In the genomic region with DNA sequence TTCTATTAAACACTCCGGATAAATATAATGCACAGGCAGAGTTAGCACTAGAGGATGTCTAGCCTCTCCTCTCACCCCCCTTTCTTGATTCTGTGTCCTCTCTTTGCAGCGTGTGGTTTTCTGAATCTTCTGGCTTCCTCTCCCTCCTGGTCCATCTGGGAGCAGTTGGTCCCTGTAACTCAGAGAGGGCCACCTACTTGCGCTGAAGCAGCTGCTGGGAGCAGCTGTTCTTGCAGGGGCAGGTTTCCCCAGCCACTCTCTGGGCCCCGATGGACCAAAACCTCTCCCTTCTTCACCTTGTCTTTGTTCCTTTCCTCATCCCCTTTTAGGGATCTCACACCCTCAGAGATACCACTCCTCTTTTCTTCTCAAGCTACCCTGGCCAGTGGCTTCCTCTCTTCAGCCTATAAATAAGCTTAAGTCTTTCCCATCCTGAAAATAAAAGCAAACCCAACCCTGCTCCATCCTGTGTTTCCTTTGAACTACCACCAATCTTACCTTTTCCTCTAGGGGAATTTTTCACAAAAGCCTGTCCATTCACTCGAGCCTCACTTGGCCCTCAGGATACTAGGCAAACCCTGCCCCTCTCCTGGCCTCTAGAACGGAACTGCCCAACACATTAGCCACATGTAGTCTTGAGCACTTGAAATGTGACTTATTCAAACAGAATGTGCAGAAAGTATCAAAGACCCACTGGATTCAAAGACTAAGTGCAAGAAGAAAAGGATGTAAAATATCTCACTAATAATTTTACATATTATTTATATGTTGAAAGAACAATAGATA, we compare ENCODE assay signal across 2 cellular contexts.
TF ChIP-seq lines count a peak whose summit lies in the region.

No MANE protein-coding gene starts in this region.

TF ChIP-seq in GM23338, 12 proteins besides CTCF, POLR2A, EP300 and RAD21 (continues in another document):
- no peak for TF ChIP-seq CREB1 (CRISPR knock-in tag; IDR thresholded peaks at IDR 0.05; ENCODE audit: low read depth)
- TF ChIP-seq, protein P1, sequence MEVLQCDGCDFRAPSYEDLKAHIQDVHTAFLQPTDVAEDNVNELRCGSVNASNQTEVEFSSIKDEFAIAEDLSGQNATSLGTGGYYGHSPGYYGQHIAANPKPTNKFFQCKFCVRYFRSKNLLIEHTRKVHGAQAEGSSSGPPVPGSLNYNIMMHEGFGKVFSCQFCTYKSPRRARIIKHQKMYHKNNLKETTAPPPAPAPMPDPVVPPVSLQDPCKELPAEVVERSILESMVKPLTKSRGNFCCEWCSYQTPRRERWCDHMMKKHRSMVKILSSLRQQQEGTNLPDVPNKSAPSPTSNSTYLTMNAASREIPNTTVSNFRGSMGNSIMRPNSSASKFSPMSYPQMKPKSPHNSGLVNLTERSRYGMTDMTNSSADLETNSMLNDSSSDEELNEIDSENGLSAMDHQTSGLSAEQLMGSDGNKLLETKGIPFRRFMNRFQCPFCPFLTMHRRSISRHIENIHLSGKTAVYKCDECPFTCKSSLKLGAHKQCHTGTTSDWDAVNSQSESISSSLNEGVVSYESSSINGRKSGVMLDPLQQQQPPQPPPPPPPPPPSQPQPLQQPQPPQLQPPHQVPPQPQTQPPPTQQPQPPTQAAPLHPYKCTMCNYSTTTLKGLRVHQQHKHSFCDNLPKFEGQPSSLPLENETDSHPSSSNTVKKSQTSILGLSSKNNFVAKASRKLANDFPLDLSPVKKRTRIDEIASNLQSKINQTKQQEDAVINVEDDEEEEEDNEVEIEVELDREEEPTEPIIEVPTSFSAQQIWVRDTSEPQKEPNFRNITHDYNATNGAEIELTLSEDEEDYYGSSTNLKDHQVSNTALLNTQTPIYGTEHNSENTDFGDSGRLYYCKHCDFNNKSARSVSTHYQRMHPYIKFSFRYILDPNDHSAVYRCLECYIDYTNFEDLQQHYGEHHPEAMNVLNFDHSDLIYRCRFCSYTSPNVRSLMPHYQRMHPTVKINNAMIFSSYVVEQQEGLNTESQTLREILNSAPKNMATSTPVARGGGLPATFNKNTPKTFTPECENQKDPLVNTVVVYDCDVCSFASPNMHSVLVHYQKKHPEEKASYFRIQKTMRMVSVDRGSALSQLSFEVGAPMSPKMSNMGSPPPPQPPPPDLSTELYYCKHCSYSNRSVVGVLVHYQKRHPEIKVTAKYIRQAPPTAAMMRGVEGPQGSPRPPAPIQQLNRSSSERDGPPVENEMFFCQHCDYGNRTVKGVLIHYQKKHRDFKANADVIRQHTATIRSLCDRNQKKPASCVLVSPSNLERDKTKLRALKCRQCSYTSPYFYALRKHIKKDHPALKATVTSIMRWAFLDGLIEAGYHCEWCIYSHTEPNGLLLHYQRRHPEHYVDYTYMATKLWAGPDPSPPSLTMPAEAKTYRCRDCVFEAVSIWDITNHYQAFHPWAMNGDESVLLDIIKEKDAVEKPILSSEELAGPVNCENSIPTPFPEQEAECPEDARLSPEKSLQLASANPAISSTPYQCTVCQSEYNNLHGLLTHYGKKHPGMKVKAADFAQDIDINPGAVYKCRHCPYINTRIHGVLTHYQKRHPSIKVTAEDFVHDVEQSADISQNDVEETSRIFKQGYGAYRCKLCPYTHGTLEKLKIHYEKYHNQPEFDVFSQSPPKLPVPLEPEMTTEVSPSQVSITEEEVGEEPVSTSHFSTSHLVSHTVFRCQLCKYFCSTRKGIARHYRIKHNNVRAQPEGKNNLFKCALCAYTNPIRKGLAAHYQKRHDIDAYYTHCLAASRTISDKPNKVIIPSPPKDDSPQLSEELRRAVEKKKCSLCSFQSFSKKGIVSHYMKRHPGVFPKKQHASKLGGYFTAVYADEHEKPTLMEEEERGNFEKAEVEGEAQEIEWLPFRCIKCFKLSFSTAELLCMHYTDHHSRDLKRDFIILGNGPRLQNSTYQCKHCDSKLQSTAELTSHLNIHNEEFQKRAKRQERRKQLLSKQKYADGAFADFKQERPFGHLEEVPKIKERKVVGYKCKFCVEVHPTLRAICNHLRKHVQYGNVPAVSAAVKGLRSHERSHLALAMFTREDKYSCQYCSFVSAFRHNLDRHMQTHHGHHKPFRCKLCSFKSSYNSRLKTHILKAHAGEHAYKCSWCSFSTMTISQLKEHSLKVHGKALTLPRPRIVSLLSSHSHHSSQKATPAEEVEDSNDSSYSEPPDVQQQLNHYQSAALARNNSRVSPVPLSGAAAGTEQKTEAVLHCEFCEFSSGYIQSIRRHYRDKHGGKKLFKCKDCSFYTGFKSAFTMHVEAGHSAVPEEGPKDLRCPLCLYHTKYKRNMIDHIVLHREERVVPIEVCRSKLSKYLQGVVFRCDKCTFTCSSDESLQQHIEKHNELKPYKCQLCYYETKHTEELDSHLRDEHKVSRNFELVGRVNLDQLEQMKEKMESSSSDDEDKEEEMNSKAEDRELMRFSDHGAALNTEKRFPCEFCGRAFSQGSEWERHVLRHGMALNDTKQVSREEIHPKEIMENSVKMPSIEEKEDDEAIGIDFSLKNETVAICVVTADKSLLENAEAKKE (CRISPR knock-in tag; IDR thresholded peaks at IDR 0.05), result no peak
- TF ChIP-seq, protein P2, sequence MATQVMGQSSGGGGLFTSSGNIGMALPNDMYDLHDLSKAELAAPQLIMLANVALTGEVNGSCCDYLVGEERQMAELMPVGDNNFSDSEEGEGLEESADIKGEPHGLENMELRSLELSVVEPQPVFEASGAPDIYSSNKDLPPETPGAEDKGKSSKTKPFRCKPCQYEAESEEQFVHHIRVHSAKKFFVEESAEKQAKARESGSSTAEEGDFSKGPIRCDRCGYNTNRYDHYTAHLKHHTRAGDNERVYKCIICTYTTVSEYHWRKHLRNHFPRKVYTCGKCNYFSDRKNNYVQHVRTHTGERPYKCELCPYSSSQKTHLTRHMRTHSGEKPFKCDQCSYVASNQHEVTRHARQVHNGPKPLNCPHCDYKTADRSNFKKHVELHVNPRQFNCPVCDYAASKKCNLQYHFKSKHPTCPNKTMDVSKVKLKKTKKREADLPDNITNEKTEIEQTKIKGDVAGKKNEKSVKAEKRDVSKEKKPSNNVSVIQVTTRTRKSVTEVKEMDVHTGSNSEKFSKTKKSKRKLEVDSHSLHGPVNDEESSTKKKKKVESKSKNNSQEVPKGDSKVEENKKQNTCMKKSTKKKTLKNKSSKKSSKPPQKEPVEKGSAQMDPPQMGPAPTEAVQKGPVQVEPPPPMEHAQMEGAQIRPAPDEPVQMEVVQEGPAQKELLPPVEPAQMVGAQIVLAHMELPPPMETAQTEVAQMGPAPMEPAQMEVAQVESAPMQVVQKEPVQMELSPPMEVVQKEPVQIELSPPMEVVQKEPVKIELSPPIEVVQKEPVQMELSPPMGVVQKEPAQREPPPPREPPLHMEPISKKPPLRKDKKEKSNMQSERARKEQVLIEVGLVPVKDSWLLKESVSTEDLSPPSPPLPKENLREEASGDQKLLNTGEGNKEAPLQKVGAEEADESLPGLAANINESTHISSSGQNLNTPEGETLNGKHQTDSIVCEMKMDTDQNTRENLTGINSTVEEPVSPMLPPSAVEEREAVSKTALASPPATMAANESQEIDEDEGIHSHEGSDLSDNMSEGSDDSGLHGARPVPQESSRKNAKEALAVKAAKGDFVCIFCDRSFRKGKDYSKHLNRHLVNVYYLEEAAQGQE (IDR thresholded peaks at IDR 0.05; ENCODE audit: unreplicated experiment), result no peak
- no peak for TF ChIP-seq ZNF114 (CRISPR knock-in tag; IDR thresholded peaks at IDR 0.05)
- no peak for TF ChIP-seq ZNF331 (CRISPR knock-in tag; IDR thresholded peaks at IDR 0.05; ENCODE audit: low read depth)
- TF ChIP-seq STAT1 (IDR thresholded peaks at IDR 0.05; ENCODE audit: unreplicated experiment), result no peak
- no peak for TF ChIP-seq NANOG (IDR thresholded peaks at IDR 0.05; ENCODE audit: borderline replicate concordance)
- no peak for TF ChIP-seq EZH2phosphoT487 (IDR thresholded peaks at IDR 0.05; ENCODE audit: unreplicated experiment)
- no peak for TF ChIP-seq JUNB (IDR thresholded peaks at IDR 0.05; ENCODE audit: unreplicated experiment)

TF ChIP-seq in H1, 55 proteins besides CTCF, POLR2A, EP300 and RAD21:
- TF ChIP-seq, protein P3, sequence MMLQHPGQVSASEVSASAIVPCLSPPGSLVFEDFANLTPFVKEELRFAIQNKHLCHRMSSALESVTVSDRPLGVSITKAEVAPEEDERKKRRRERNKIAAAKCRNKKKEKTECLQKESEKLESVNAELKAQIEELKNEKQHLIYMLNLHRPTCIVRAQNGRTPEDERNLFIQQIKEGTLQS (IDR thresholded peaks at IDR 0.05; ENCODE audit: insufficient read depth, low read depth, low read length), result no peak
- TF ChIP-seq SIRT6 (IDR thresholded peaks at IDR 0.05; ENCODE audit: low read length) (no peak), SIX5 (IDR thresholded peaks at IDR 0.05; ENCODE audit: low read depth, low read length) (no peak), KDM5A (IDR thresholded peaks at IDR 0.05; ENCODE audit: low read length) (no peak), CREB1 (IDR thresholded peaks at IDR 0.05) (no peak), ZNF274 (IDR thresholded peaks at IDR 0.05; ENCODE audit: borderline replicate concordance, extremely low read depth, low read length) (no peak), RBBP5 (IDR thresholded peaks at IDR 0.05; ENCODE audit: borderline replicate concordance, low read depth, low read length) (no peak), RFX5 (IDR thresholded peaks at IDR 0.05; ENCODE audit: borderline replicate concordance, low read depth, low read length) (no peak), EGR1 (IDR thresholded peaks at IDR 0.05; ENCODE audit: borderline replicate concordance, low read depth, low read length) (no peak), JUND (IDR thresholded peaks at IDR 0.05; ENCODE audit: low read length) (no peak), HDAC6 (IDR thresholded peaks at IDR 0.05; ENCODE audit: low read depth, low read length) (no peak)
- TF ChIP-seq, protein P4, sequence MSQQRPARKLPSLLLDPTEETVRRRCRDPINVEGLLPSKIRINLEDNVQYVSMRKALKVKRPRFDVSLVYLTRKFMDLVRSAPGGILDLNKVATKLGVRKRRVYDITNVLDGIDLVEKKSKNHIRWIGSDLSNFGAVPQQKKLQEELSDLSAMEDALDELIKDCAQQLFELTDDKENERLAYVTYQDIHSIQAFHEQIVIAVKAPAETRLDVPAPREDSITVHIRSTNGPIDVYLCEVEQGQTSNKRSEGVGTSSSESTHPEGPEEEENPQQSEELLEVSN (IDR thresholded peaks at IDR 0.05), result no peak
